In genomic region chrX:123422875-123423274, GRCh38 we compare ENCODE assay signal across 8 cellular contexts.
DNase-seq lines count a peak whose midpoint lies in the region; ATAC-seq and TF ChIP-seq lines count a peak whose summit lies in the region.

No MANE protein-coding gene starts in this region.

- peak; percentile 63 for TF ChIP-seq CTCF in GM10266 (IDR thresholded peaks at IDR 0.05; ENCODE audit: control insufficient read depth, insufficient read depth, low read depth, missing control alignments)
- peak; percentile 74 for TF ChIP-seq CTCF in KMS-11 (conservative IDR thresholded peaks at IDR 0.05; ENCODE audit: low read depth, low read length)
- peak in 2 of 3 donors; percentile 35 to 55 for TF ChIP-seq CTCF in breast epithelium (IDR thresholded peaks at IDR 0.05)
- TF ChIP-seq CTCF in mucosa of descending colon (IDR thresholded peaks at IDR 0.05): peak; percentile 16
- peak in 1 of 2 donors; percentile 46 for TF ChIP-seq CTCF in suprapubic skin (IDR thresholded peaks at IDR 0.05)

- no peak for TF ChIP-seq EP300 in suprapubic skin (IDR thresholded peaks at IDR 0.05)

- peaks cover 14% of the 10 kb centered on the region for H3K4me1 ChIP-seq in KMS-11 (ENCODE audit: low read depth, poor library complexity, severe bottlenecking)
- no peaks in the 10 kb centered on the region for H3K4me1 ChIP-seq in breast epithelium
- no peaks in the 10 kb centered on the region for H3K4me1 ChIP-seq in mucosa of descending colon (ENCODE audit: low read depth)
- H3K4me1 ChIP-seq in suprapubic skin: no peaks in the 10 kb centered on the region

- no peaks in the 10 kb centered on the region for H3K9me3 ChIP-seq in breast epithelium
- H3K9me3 ChIP-seq in mucosa of descending colon: no peaks in the 10 kb centered on the region
- no peaks in the 10 kb centered on the region for H3K9me3 ChIP-seq in suprapubic skin

- no peaks in the 10 kb centered on the region for H3K36me3 ChIP-seq in KMS-11 (ENCODE audit: insufficient read depth)
- no peaks in the 10 kb centered on the region for H3K36me3 ChIP-seq in breast epithelium
- no peaks in the 10 kb centered on the region for H3K36me3 ChIP-seq in mucosa of descending colon (ENCODE audit: low read depth)
- H3K36me3 ChIP-seq in suprapubic skin: no peaks in the 10 kb centered on the region

- no peak overlapping the region for H2AFZ ChIP-seq in KMS-11 (ENCODE audit: low read depth)

- ATAC-seq in mucosa of descending colon (peak; percentile 34), GM19035 (IDR thresholded peaks at IDR 0.05; ENCODE audit: unreplicated experiment) (no peak), HG02981 (IDR thresholded peaks at IDR 0.05; ENCODE audit: unreplicated experiment) (no peak)

- H3K27me3 ChIP-seq in KMS-11 (ENCODE audit: insufficient read depth, low read depth): no peaks in the 10 kb centered on the region
- H3K27me3 ChIP-seq in breast epithelium: no peaks in the 10 kb centered on the region
- H3K27me3 ChIP-seq in suprapubic skin: no peaks in the 10 kb centered on the region

- H4K20me1 ChIP-seq in KMS-11 (ENCODE audit: insufficient read depth): no peaks in the 10 kb centered on the region

- no peak overlapping the region for H3K4me2 ChIP-seq in KMS-11

- TF ChIP-seq POLR2A in breast epithelium (IDR thresholded peaks at IDR 0.05) (no peak), suprapubic skin (IDR thresholded peaks at IDR 0.05) (no peak)

- H3K27ac ChIP-seq in KMS-11 (no peak overlapping the region), breast epithelium (no peak overlapping the region), suprapubic skin (no peak overlapping the region)

- no peak overlapping the region for H3K4me3 ChIP-seq in KMS-11 (IDR thresholded peaks at IDR 0.05; ENCODE audit: insufficient read depth, low read depth, low read length)
- no peak overlapping the region for H3K4me3 ChIP-seq in breast epithelium
- no peak overlapping the region for H3K4me3 ChIP-seq in mucosa of descending colon
- H3K4me3 ChIP-seq in suprapubic skin: no peak overlapping the region

- WGBS in suprapubic skin: 29% methylated on average over 1 of the region's 1 CpG

- no peak overlapping the region for H3K9ac ChIP-seq in KMS-11

- DNase-seq in GM10266 (ENCODE audit: extremely low spot score) (no peak), breast epithelium (ENCODE audit: low spot score in 2 of 2) (no peak), mucosa of descending colon (peak in 1 of 3 donors; percentile 15), suprapubic skin (ENCODE audit: low spot score in 2 of 2) (no peak), DMS153 (lab: John Stamatoyannopoulos, UW) (no peak)

- no peaks in the 10 kb centered on the region for H3K79me2 ChIP-seq in KMS-11 (ENCODE audit: insufficient read depth, low read depth)

- intact Hi-C loops in breast epithelium (cut with DNase I; ENCODE audit: low total_unique reads): no loop called here
- intact Hi-C loops in mucosa of descending colon (cut with DNase I, micrococcal nuclease): no loop called here
